In the genomic region with DNA sequence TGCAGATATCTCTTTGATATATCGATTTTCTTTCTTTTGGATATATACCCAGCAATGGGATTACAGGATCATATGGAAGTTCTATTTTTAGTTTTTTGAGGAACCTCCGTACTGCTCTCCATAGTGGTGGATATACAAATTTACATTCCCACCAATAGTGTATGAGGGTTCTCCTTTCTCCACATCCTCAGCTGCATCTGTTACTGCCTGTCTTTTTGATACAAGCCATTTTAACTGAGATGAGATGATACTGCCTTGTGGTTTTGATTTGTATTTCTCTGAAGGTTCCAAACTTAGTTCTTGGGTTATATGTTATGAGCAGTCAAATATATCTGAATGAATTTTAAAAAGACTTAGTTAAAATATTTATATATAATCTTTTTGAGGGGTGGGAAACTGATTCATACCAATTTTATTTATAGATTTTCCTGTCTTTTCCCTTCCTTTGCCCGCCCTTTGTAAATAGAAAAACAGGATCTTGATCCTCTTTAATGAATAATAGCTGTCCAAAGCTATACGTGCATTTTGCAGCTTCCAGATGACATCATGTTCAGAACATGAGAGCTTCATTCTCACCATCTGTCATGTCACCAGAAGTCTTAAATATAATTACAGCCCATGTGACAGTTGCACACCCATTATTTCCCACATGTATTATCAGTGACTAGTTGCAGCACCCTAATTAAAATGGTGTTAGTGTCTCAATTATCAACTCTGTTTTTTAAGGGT, we compare ENCODE assay signal across 27 cellular contexts. TPM values are rescaled to one million over a fixed set of nuclear protein-coding genes. Genes with fewer than 3 reads are reported as not detected.
A peak's percentile ranks its signal among the peaks of the same experiment; 100 is the strongest.
DNase-seq lines count a peak whose midpoint lies in the region; ATAC-seq, FAIRE-seq and TF ChIP-seq lines count a peak whose summit lies in the region.
"Had no signal": no experiment of that assay in that cellular context is flagged by ENCODE, and none has a peak within 500 bp of the region (broad histone marks: within the 10 kb centered on the region; RNA-seq: fewer than 3 reads in every experiment).

No MANE protein-coding gene starts in this region.

- no peaks in the 10 kb centered on the region for H3K79me2 ChIP-seq in PC-3 (ENCODE audit: low read length)

- DNase-seq in NCI-H1694 treated with DMSO at 0.1 percent for 48 hours (lab: John Stamatoyannopoulos, UW) (peak; percentile 83), PC-3 (peak; percentile 31), RKO (ENCODE audit: low spot score) (no peak), ovary (no peak), cortex of kidney (lab: John Stamatoyannopoulos, UW) (no peak)
- DNase-seq: activated CD8-positive, alpha-beta T cell treated with anti-CD3 and anti-CD28 coated beads, Interleukin-2, amount 10 ng/mL, durations not matched to agents 7 days and 5 days; activated effector memory CD4-positive, alpha-beta T cell treated with Interleukin-2 at 50 U/mL for 16 hours; activated naive CD8-positive, alpha-beta T cell treated with anti-CD3 and anti-CD28 coated beads for 36 hours; activated T-cell treated with anti-CD3 and anti-CD28 coated beads for 4 hours; CD4-positive, CD25-positive, alpha-beta regulatory T cell; central memory CD4-positive, alpha-beta T cell; DMS79; H9; left colon; NCI-H1048; NCI-H2029 treated with DMSO at 0.1 percent for 48 hours; NCI-H526; OCI-M1; psoas muscle; Right ventricle myocardium superior; transverse colon had no signal

- POLR2A ChIA-PET in HEK293 (lab: Yijun Ruan, JAX), result no interaction called here
- POLR2A ChIA-PET in PC-3 (lab: Charles Lee; ENCODE audit: unreplicated experiment), result no interaction called here

- peak; percentile 47 for FAIRE-seq in islet of Langerhans (lab: Jason Lieb, UNC)

- H3K36me3 ChIP-seq in HEK293 (ENCODE audit: control insufficient read depth in 2 of 2, insufficient read depth in 1 of 2, low read length in 2 of 2), result no peaks in the 10 kb centered on the region
- H3K36me3 ChIP-seq in PC-3 (ENCODE audit: low read depth, low read length), result no peaks in the 10 kb centered on the region
- no peaks in the 10 kb centered on the region for H3K36me3 ChIP-seq in ovary
- H3K36me3 ChIP-seq: ascending aorta, neutrophil, transverse colon had no signal

- H3K9me2 ChIP-seq in PC-3 (replicated peaks; ENCODE audit: low read length), result no peaks in the 10 kb centered on the region

- H3F3A ChIP-seq in PC-3 (ENCODE audit: low read length, unreplicated experiment), result no peaks in the 10 kb centered on the region

- peak overlapping the region; percentile 6; the same call in 1 of the 2 replicates for H3K4me2 ChIP-seq in PC-3 (ENCODE audit: low read length)

- WGBS in ovary, 3 donors, result 79 to 90% (median 83%) methylated on average over 4 of the region's 4 CpGs

- TF ChIP-seq EP300 in ovary (IDR thresholded peaks at IDR 0.05), result no peak

- peak; percentile 52 for ATAC-seq in PC-3
- ATAC-seq: activated CD4-positive, CD25-positive, alpha-beta regulatory T cell treated with anti-CD3 and anti-CD28 coated beads, Interleukin-2, amount 50 U/mL, for 24 hours; activated CD8-positive, alpha-beta T cell treated with anti-CD3 and anti-CD28 coated beads, Interleukin-2, amount 10 ng/mL, durations not matched to agents 7 days and 5 days; left colon; psoas muscle had no signal

- H2AFZ ChIP-seq in PC-3 (ENCODE audit: low read length), result no peak overlapping the region

- TF ChIP-seq CTCF in HEK293 (tag by site-specific recombination; IDR thresholded peaks at IDR 0.05), result no peak
- TF ChIP-seq CTCF in PC-3 (conservative IDR thresholded peaks at IDR 0.05; ENCODE audit: low read depth, low read length), result no peak
- no peak for TF ChIP-seq CTCF in ovary (IDR thresholded peaks at IDR 0.05)

- CTCF ChIA-PET in HEK293 (lab: Yijun Ruan, JAX), result interaction anchor here (0.7 to 1.3 kb wide), 4 partner anchors 10 to 28 kb away, joined by 3 to 4 read pairs (median 4); no protein-coding TSS in a partner anchor
- CTCF ChIA-PET in PC-3 (lab: Charles Lee), result interaction anchor here (0.7 kb wide), 1 partner anchor 10 kb away, joined by 3 read pairs; no protein-coding TSS in a partner anchor

- H3K9me3 ChIP-seq in HEK293 (ENCODE audit: control insufficient read depth, insufficient read depth, low read depth, low read length), result no peaks in the 10 kb centered on the region
- no peaks in the 10 kb centered on the region for H3K9me3 ChIP-seq in PC-3 (ENCODE audit: low read length)
- no peaks in the 10 kb centered on the region for H3K9me3 ChIP-seq in ovary
- H3K9me3 ChIP-seq: ascending aorta, neutrophil, psoas muscle, transverse colon had no signal

- H4K20me1 ChIP-seq in PC-3 (ENCODE audit: low read length), result no peaks in the 10 kb centered on the region

- H3K4me1 ChIP-seq in HEK293 (ENCODE audit: control insufficient read depth, insufficient read depth, low read length) (0 out of 2 replicates have a peak, but pooled peaks cover 3% of the 10 kb centered on the region), PC-3 (ENCODE audit: insufficient read depth, low read length) (peaks cover 31% of the 10 kb centered on the region), ovary (ENCODE audit: insufficient read depth) (peaks cover 2% of the 10 kb centered on the region)
- H3K4me1 ChIP-seq: ascending aorta, psoas muscle had no signal

- H3K27ac ChIP-seq in HEK293 (ENCODE audit: extremely low read depth, low read depth, low read length), result no peak overlapping the region
- H3K27ac ChIP-seq in PC-3 (ENCODE audit: low read length), result peak overlapping the region; percentile 30
- no peak overlapping the region for H3K27ac ChIP-seq in ovary
- H3K27ac ChIP-seq: ascending aorta, HL-60, neutrophil, psoas muscle, transverse colon had no signal

- H3K9ac ChIP-seq in PC-3 (ENCODE audit: low read length), result no peak overlapping the region

- H3K4me3 ChIP-seq in HEK293 (ENCODE audit: low read depth, low read length), result no peak overlapping the region
- H3K4me3 ChIP-seq in PC-3 (ENCODE audit: low read length), result no peak overlapping the region
- H3K4me3 ChIP-seq in ovary, result no peak overlapping the region
- H3K4me3 ChIP-seq: ascending aorta, psoas muscle, transverse colon had no signal

- TF ChIP-seq POLR2A in ovary (IDR thresholded peaks at IDR 0.05), result no peak

- H3K27me3 ChIP-seq in PC-3 (ENCODE audit: low read length) (no peaks in the 10 kb centered on the region), ovary (no peaks in the 10 kb centered on the region)
- H3K27me3 ChIP-seq: ascending aorta, transverse colon had no signal

- BruUV-seq in PC-3 (replicated peaks; lab: Mats Ljungman, UMichigan), result no TSS peak

- intact Hi-C loops in PC-3 (cut with micrococcal nuclease) (loop anchor here (10.0 kb wide), 1 partner anchor 75 kb away; no protein-coding TSS in a partner anchor), ovary (cut with DNase I) (loop anchor here in 2 of 4 donors (10.0 kb wide), 2 partner anchors 75 to 165 kb away; no protein-coding TSS in a partner anchor)

TF ChIP-seq in HEK293, 187 proteins besides CTCF, POLR2A, EP300 and RAD21:
- TF ChIP-seq ZEB2 (tag by site-specific recombination; IDR thresholded peaks at IDR 0.05) (0 out of 2 replicates have a peak, but pooled peaks have one; percentile 25), SP7 (tag by site-specific recombination; IDR thresholded peaks at IDR 0.05) (peak; percentile 98), ZNF658 (tag by site-specific recombination; IDR thresholded peaks at IDR 0.05) (no peak), MZF1 (tag by site-specific recombination; IDR thresholded peaks at IDR 0.05; ENCODE audit: borderline replicate concordance) (no peak), ZNF629 (tag by site-specific recombination; IDR thresholded peaks at IDR 0.05) (0 out of 2 replicates have a peak, but pooled peaks have one; percentile 33), ZNF112 (tag by site-specific recombination; IDR thresholded peaks at IDR 0.05) (no peak)
- TF ChIP-seq, protein P1, sequence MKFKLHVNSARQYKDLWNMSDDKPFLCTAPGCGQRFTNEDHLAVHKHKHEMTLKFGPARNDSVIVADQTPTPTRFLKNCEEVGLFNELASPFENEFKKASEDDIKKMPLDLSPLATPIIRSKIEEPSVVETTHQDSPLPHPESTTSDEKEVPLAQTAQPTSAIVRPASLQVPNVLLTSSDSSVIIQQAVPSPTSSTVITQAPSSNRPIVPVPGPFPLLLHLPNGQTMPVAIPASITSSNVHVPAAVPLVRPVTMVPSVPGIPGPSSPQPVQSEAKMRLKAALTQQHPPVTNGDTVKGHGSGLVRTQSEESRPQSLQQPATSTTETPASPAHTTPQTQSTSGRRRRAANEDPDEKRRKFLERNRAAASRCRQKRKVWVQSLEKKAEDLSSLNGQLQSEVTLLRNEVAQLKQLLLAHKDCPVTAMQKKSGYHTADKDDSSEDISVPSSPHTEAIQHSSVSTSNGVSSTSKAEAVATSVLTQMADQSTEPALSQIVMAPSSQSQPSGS (tag by site-specific recombination; IDR thresholded peaks at IDR 0.05; ENCODE audit: low read depth), result peak; percentile 64

RNA-seq across cellular contexts. Expression of gene ARHGEF28, which starts 6.2 kb away (rescaled TPM):
- 24.2 and 25.7 TPM in 2 replicates for total RNA-seq in PC-3 (2014; rRNA removed)
- total RNA-seq in ovary, result 10 to 100 TPM; 29.4 to 75.6 (median 36.6) TPM
- 10 to 100 TPM; 21.5 to 34.0 TPM for polyA plus RNA-seq in ovary
- total RNA-seq: activated CD8-positive, alpha-beta T cell treated with anti-CD3 and anti-CD28 coated beads, Interleukin-2, amount 10 ng/mL, durations not matched to agents 7 days and 5 days; activated naive CD8-positive, alpha-beta T cell treated with anti-CD3 and anti-CD28 coated beads for 36 hours; CD4-positive, CD25-positive, alpha-beta regulatory T cell had no signal
- polyA plus RNA-seq: CD4-positive, CD25-positive, alpha-beta regulatory T cell had no signal

RNA-seq across cellular contexts. Expression of gene UTP15, which starts 54.2 kb away (rescaled TPM):
- total RNA-seq in PC-3 (2014; rRNA removed) (20.9 and 27.6 TPM in 2 replicates), ovary (10 to 100 TPM in 6 of 7 donors, 1 to 10 TPM in 1; 8.5 to 28.0 (median 16.2) TPM)
- 1 to 10 TPM; 3.5 to 7.6 TPM for polyA plus RNA-seq in ovary

RNA-seq across cellular contexts. Expression of gene ANKRA2, which starts 54.3 kb away (rescaled TPM):
- total RNA-seq in PC-3 (2014; rRNA removed), result 3.2 and 4.4 TPM in 2 replicates
- total RNA-seq in ovary, result 10 to 100 TPM; 22.3 to 44.2 (median 23.1) TPM
- polyA plus RNA-seq in ovary, result 10 to 100 TPM; 25.5 to 28.3 TPM

Comparison
In these comparisons a context has a peak if more than half of its experiments do, and no peak if none do; other contexts are left out.
1. DNase-seq: peak in NCI-H1694 treated with DMSO at 0.1 percent for 48 hours (single experiment) and PC-3 (single experiment); none in RKO (single experiment), ovary (0 of 5) and cortex of kidney (single experiment).